ENCODE assay signal across 10 cellular contexts in the genomic region with DNA sequence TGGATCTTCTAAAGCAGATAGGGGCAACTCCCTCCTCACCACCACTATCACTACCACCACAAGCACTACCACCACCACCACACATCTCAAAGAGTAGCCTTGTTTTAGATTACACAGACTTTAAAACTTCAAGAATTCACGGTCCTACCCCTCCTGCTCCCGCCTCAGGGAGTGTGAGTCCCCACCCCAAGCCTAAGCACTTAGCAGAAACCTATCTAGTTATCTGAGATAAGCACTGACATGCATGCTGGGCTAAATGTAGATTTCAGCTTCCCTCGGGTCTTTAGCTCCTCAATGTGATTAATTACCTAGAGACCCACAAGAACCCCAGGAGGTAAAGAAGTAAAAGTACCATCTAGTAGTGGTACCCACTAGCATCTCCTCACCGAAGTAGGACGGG. TPM values are rescaled to one million over a fixed set of nuclear protein-coding genes. Genes with fewer than 3 reads are reported as not detected.
A peak's percentile ranks its signal among the peaks of the same experiment; 100 is the strongest.
DNase-seq lines count a peak whose midpoint lies in the region; ATAC-seq, FAIRE-seq and TF ChIP-seq lines count a peak whose summit lies in the region.
"Had no signal": no experiment of that assay in that cellular context is flagged by ENCODE, and none has a peak within 500 bp of the region (broad histone marks: within the 10 kb centered on the region; RNA-seq: fewer than 3 reads in every experiment).

No MANE protein-coding gene starts in this region.

- H3K27ac ChIP-seq in MM.1S (ENCODE audit: low read length) (no peak overlapping the region), endothelial cell of umbilical vein (ENCODE audit: insufficient read depth, low read depth, low read length) (no peak overlapping the region), neural progenitor cell (no peak overlapping the region)

- no peaks in the 10 kb centered on the region for H3K9me2 ChIP-seq in MM.1S (replicated peaks; ENCODE audit: insufficient read depth, low read length)

- H3K9me3 Mint-ChIP-seq in neural progenitor cell = peaks cover 5% of the 10 kb centered on the region

- H3K4me3 ChIP-seq in BJ (ENCODE audit: low read depth, low read length) (peak overlapping the region; percentile 56), MM.1S (ENCODE audit: low read length) (no peak overlapping the region; the same call in 1 of the 2 replicates), endothelial cell of umbilical vein (replicated peaks in 1 of 3; ENCODE audit: insufficient read depth in 1 of 3, low read depth in 1 of 3, low read length in 3 of 3) (peak overlapping the region in 1 of 3 experiments; percentile 84), neural progenitor cell (peak overlapping the region; percentile 87)

- no peaks in the 10 kb centered on the region for H4K20me1 ChIP-seq in MM.1S (ENCODE audit: insufficient read depth, low read length)
- no peaks in the 10 kb centered on the region for H4K20me1 ChIP-seq in endothelial cell of umbilical vein (replicated peaks; ENCODE audit: control insufficient read depth, extremely low read depth, insufficient read depth, low read length)
- H4K20me1 ChIP-seq in neural progenitor cell (ENCODE audit: low read depth) = peaks cover 15% of the 10 kb centered on the region

- H2AFZ ChIP-seq in MM.1S (ENCODE audit: low read length) = no peak overlapping the region
- peak overlapping the region; percentile 94 for H2AFZ ChIP-seq in endothelial cell of umbilical vein (ENCODE audit: low read depth, low read length)
- no peak overlapping the region for H2AFZ ChIP-seq in neural progenitor cell (replicated peaks)

- FAIRE-seq in endothelial cell of umbilical vein (lab: Jason Lieb, UNC) (no peak), GM12891 (lab: Jason Lieb, UNC) (no peak)
- FAIRE-seq: islet of Langerhans, TTC549 had no signal

- H3K9me3 ChIP-seq in MM.1S (replicated peaks; ENCODE audit: insufficient read depth, low read length) = no peaks in the 10 kb centered on the region
- no peaks in the 10 kb centered on the region for H3K9me3 ChIP-seq in endothelial cell of umbilical vein (replicated peaks; ENCODE audit: control insufficient read depth, insufficient read depth, low read length)
- no peaks in the 10 kb centered on the region for H3K9me3 ChIP-seq in neural progenitor cell (ENCODE audit: low read depth)

- H3K9ac ChIP-seq in MM.1S (ENCODE audit: low read length) = no peak overlapping the region
- H3K9ac ChIP-seq in endothelial cell of umbilical vein (replicated peaks; ENCODE audit: extremely low read depth, insufficient read depth, low read length) = no peak overlapping the region
- H3K9ac ChIP-seq in neural progenitor cell = no peak overlapping the region

- H3K36me3 ChIP-seq in BJ (ENCODE audit: control insufficient read depth, insufficient read depth, low read length) (no peaks in the 10 kb centered on the region), MM.1S (replicated peaks; ENCODE audit: insufficient read depth, low read length) (no peaks in the 10 kb centered on the region), endothelial cell of umbilical vein (ENCODE audit: control insufficient read depth in 2 of 2, extremely low read depth in 1 of 2, insufficient read depth in 2 of 2, low read length in 2 of 2) (no peaks in the 10 kb centered on the region), neural progenitor cell (no peaks in the 10 kb centered on the region)

- CTCF ChIA-PET in BJ (lab: Yijun Ruan, JAX) (no interaction called here), endothelial cell of umbilical vein (lab: Charles Lee) (no interaction called here)

- TF ChIP-seq POLR2A in endothelial cell of umbilical vein (IDR thresholded peaks at IDR 0.05; ENCODE audit: low read depth, low read length) = no peak
- no peak for TF ChIP-seq POLR2A in GM12891 (IDR thresholded peaks at IDR 0.05; ENCODE audit: low read depth, low read length)
- TF ChIP-seq POLR2A in GM18505 (IDR thresholded peaks at IDR 0.05; ENCODE audit: borderline replicate concordance, extremely low read depth, insufficient read depth, insufficient read length) = no peak

- H3K4me1 Mint-ChIP-seq in neural progenitor cell = peaks cover 58% of the 10 kb centered on the region

- no peaks in the 10 kb centered on the region for H3K27me3 ChIP-seq in BJ (ENCODE audit: control insufficient read depth, insufficient read depth, low read length)
- no peaks in the 10 kb centered on the region; the same call in 1 of the 2 replicates for H3K27me3 ChIP-seq in MM.1S (replicated peaks; ENCODE audit: insufficient read depth, low read length)
- no peaks in the 10 kb centered on the region for H3K27me3 ChIP-seq in endothelial cell of umbilical vein (ENCODE audit: control insufficient read depth in 2 of 2, insufficient read depth in 2 of 2, low read length in 2 of 2)
- peaks cover 41% of the 10 kb centered on the region for H3K27me3 ChIP-seq in neural progenitor cell

- intact Hi-C loops in endothelial cell of umbilical vein (cut with micrococcal nuclease) = no loop called here

- DNase-seq in BJ (ENCODE audit: low read depth) = no peak
- no peak for DNase-seq in MM.1S
- no peak for DNase-seq in endothelial cell of umbilical vein (ENCODE audit: low read depth, low spot score)
- peak; percentile 9 for DNase-seq in neural progenitor cell (ENCODE audit: low spot score)
- DNase-seq in GM12891 (ENCODE audit: insufficient read length, low spot score) = no peak

- dilution Hi-C loops in endothelial cell of umbilical vein (cut with MboI; ENCODE audit: extremely low pct_ligation_motif_present, low sequenced_read_pairs) = no loop called here

- H3K4me1 ChIP-seq in MM.1S (ENCODE audit: low read length) = no peaks in the 10 kb centered on the region
- no peaks in the 10 kb centered on the region for H3K4me1 ChIP-seq in endothelial cell of umbilical vein (ENCODE audit: control insufficient read depth, extremely low read depth, insufficient read depth, low read length)
- peaks cover 50% of the 10 kb centered on the region for H3K4me1 ChIP-seq in neural progenitor cell

- H3K4me2 ChIP-seq in MM.1S (ENCODE audit: low read depth, low read length) = peak overlapping the region; percentile 53; the same call in 1 of the 2 replicates
- peak overlapping the region; percentile 60 for H3K4me2 ChIP-seq in endothelial cell of umbilical vein (ENCODE audit: insufficient read depth, low read length)
- peak overlapping the region; percentile 78 for H3K4me2 ChIP-seq in neural progenitor cell

- H3K9me1 ChIP-seq in endothelial cell of umbilical vein (replicated peaks; ENCODE audit: control insufficient read depth, extremely low read depth, insufficient read depth, low read length) = no peaks in the 10 kb centered on the region

- H3K79me2 ChIP-seq in MM.1S (ENCODE audit: low read length) = no peaks in the 10 kb centered on the region
- H3K79me2 ChIP-seq in endothelial cell of umbilical vein (ENCODE audit: control insufficient read depth, insufficient read depth, low read length) = no peaks in the 10 kb centered on the region
- H3K79me2 ChIP-seq in neural progenitor cell (ENCODE audit: low read depth) = no peaks in the 10 kb centered on the region

- POLR2A ChIA-PET in BJ (lab: Charles Lee) (no interaction called here), endothelial cell of umbilical vein (lab: Charles Lee) (no interaction called here)

- H3K27ac Mint-ChIP-seq in neural progenitor cell = peak overlapping the region; percentile 69

- no TSS peak for BruUV-seq in endothelial cell of umbilical vein (replicated peaks; lab: Mats Ljungman, UMichigan)

- ATAC-seq in GM18505 (IDR thresholded peaks at IDR 0.05; ENCODE audit: unreplicated experiment) = no peak
- ATAC-seq in GM19463 (IDR thresholded peaks at IDR 0.05; ENCODE audit: unreplicated experiment) = no peak
- no peak for ATAC-seq in GM19455 (IDR thresholded peaks at IDR 0.05; ENCODE audit: unreplicated experiment)

- H3F3A ChIP-seq in MM.1S (ENCODE audit: insufficient read depth, low read length) = no peaks in the 10 kb centered on the region
- H3F3A ChIP-seq in neural progenitor cell (ENCODE audit: low read depth) = peaks cover 34% of the 10 kb centered on the region

- peak overlapping the region; percentile 91 for H3K4me3 Mint-ChIP-seq in neural progenitor cell

- peaks cover 3% of the 10 kb centered on the region for H3K36me3 Mint-ChIP-seq in neural progenitor cell

- no peak for TF ChIP-seq CTCF in BJ (IDR thresholded peaks at IDR 0.05; ENCODE audit: insufficient read depth, low read depth, low read length)
- no peak for TF ChIP-seq CTCF in MM.1S (IDR thresholded peaks at IDR 0.05; ENCODE audit: low read length)
- no peak for TF ChIP-seq CTCF in endothelial cell of umbilical vein (IDR thresholded peaks at IDR 0.05; ENCODE audit: extremely low read depth in 1 of 2, insufficient read depth in 1 of 2, low read depth in 1 of 2, low read length in 2 of 2)
- no peak for TF ChIP-seq CTCF in neural progenitor cell (IDR thresholded peaks at IDR 0.05)

- peaks cover 4% of the 10 kb centered on the region for H3K27me3 Mint-ChIP-seq in neural progenitor cell (ENCODE audit: insufficient read depth, low read depth)

TF ChIP-seq in endothelial cell of umbilical vein, 7 proteins besides CTCF, POLR2A, EP300 and RAD21 (continues in another document):
- TF ChIP-seq EZH2 (IDR thresholded peaks at IDR 0.05; ENCODE audit: borderline replicate concordance, low read depth, low read length, severe bottlenecking) = no peak
- TF ChIP-seq, protein P1, sequence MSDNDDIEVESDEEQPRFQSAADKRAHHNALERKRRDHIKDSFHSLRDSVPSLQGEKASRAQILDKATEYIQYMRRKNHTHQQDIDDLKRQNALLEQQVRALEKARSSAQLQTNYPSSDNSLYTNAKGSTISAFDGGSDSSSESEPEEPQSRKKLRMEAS (IDR thresholded peaks at IDR 0.05; ENCODE audit: insufficient read depth, insufficient read length) = no peak

TF ChIP-seq in GM12891, 5 proteins besides CTCF, POLR2A, EP300 and RAD21:
- TF ChIP-seq SPI1 (IDR thresholded peaks at IDR 0.05; ENCODE audit: low read depth, low read length) = no peak

RNA-seq across cellular contexts. Expression of a gene that starts 0.8 kb away (rescaled TPM):
- polyA plus RNA-seq in BJ (2011; rRNA removed) = 1.0 and 1.7 TPM in 2 replicates
- polyA minus RNA-seq in BJ (2011; rRNA and poly(A)+ RNA removed) = 1.9 and 2.0 TPM in 2 replicates
- total RNA-seq in endothelial cell of umbilical vein = 2.7 and 3.5 TPM in 2 replicates
- 0.68 and 1.2 TPM in 2 replicates for polyA plus RNA-seq in endothelial cell of umbilical vein
- 0.71 and 0.92 TPM in 2 replicates for polyA plus RNA-seq in endothelial cell of umbilical vein (2011; cell fraction: cytosol; rRNA removed)
- 1.2 and 2.0 TPM in 2 replicates for polyA plus RNA-seq in endothelial cell of umbilical vein (2011; cell fraction: nucleus; rRNA removed)
- polyA plus RNA-seq in endothelial cell of umbilical vein (2012) = 0.31 and 0.40 TPM in 2 replicates
- 2.4 and 2.8 TPM in 2 replicates for polyA minus RNA-seq in endothelial cell of umbilical vein
- not detected for polyA minus RNA-seq in endothelial cell of umbilical vein (2011; cell fraction: cytosol; rRNA and poly(A)+ RNA removed)
- polyA minus RNA-seq in endothelial cell of umbilical vein (2011; cell fraction: nucleus; rRNA and poly(A)+ RNA removed) = 1.9 TPM in 2 replicates
- total RNA-seq in neural progenitor cell (ENCODE audit: low replicate concordance) = 3.8 and 7.5 TPM in 2 replicates
- 0.91 TPM for polyA plus RNA-seq in GM12891 (2012; ENCODE audit: low read depth, missing spikeins)
